In genomic region chr20:50242863-50243609, GRCh38 we compare ENCODE assay signal across 1 cellular context.
TF ChIP-seq lines count a peak whose summit lies in the region.

No MANE protein-coding gene starts in this region.

TF ChIP-seq in GM23338, 12 proteins besides CTCF, POLR2A, EP300 and RAD21 (continued from another document):
- TF ChIP-seq ZNF462 (CRISPR knock-in tag; IDR thresholded peaks at IDR 0.05), result no peak
- no peak for TF ChIP-seq NANOG (IDR thresholded peaks at IDR 0.05; ENCODE audit: borderline replicate concordance)
- TF ChIP-seq ZNF114 (CRISPR knock-in tag; IDR thresholded peaks at IDR 0.05), result no peak
- no peak for TF ChIP-seq EZH2 (IDR thresholded peaks at IDR 0.05; ENCODE audit: low read depth, unreplicated experiment)
- no peak for TF ChIP-seq JUNB (IDR thresholded peaks at IDR 0.05; ENCODE audit: unreplicated experiment)
- TF ChIP-seq ZNF331 (CRISPR knock-in tag; IDR thresholded peaks at IDR 0.05; ENCODE audit: low read depth), result no peak
- TF ChIP-seq REST (IDR thresholded peaks at IDR 0.05; ENCODE audit: unreplicated experiment), result no peak
- TF ChIP-seq ETS1 (IDR thresholded peaks at IDR 0.05), result no peak
- TF ChIP-seq CREB1 (CRISPR knock-in tag; IDR thresholded peaks at IDR 0.05; ENCODE audit: low read depth), result no peak
- TF ChIP-seq EZH2phosphoT487 (IDR thresholded peaks at IDR 0.05; ENCODE audit: unreplicated experiment), result no peak
- TF ChIP-seq STAT1 (IDR thresholded peaks at IDR 0.05; ENCODE audit: unreplicated experiment), result no peak
